Comparison of ENCODE assay signal across 8 cellular contexts in genomic region chr12:63068857-63069442, GRCh38.
DNase-seq lines count a peak whose midpoint lies in the region; ATAC-seq and TF ChIP-seq lines count a peak whose summit lies in the region.

No MANE protein-coding gene starts in this region.

- TF ChIP-seq CTCF in right lobe of liver (IDR thresholded peaks at IDR 0.05) (peak; percentile 39 to 61 (median 58)), lower leg skin (IDR thresholded peaks at IDR 0.05) (no peak)

- H3K36me3 ChIP-seq in right lobe of liver, result no peaks in the 10 kb centered on the region

- WGBS in right lobe of liver (ENCODE audit: insufficient coverage, low coverage, low lambda C conversion rate, missing lambda C conversion rate), result 2% methylated on average over 2 of the region's 2 CpGs
- 1 to 17% methylated on average over 2 of the region's 2 CpGs for WGBS in lower leg skin, 2 donors

- intact Hi-C loops in right lobe of liver (cut with DNase I) (loop anchor here in 1 of 2 donors (10.0 kb wide), 1 partner anchor 254 kb away; no protein-coding TSS in a partner anchor), lower leg skin (cut with DNase I; ENCODE audit: low total_unique reads) (no loop called here)
- intact Hi-C loops in activated T-helper 1 cell treated with anti-CD3 and anti-CD28 coated beads, Interleukin-12 subunit alpha, Interleukin-12 subunit beta, Interleukin-2, Interleukin-4 antibody, amounts not matched to agents 30 ng/mL and 10 ng/mL and 1 ng/mL, durations not matched to agents 14 hours and 24 hours and 36 hours (cut with micrococcal nuclease), result no loop called here

- no peak overlapping the region for H3K4me3 Mint-ChIP-seq in activated naive CD8-positive, alpha-beta T cell treated with anti-CD3 and anti-CD28 coated beads, Interleukin-2, amount 50 U/mL, for 24 hours
- no peak overlapping the region for H3K4me3 Mint-ChIP-seq in activated T-helper 1 cell treated with anti-CD3 and anti-CD28 coated beads, Interleukin-12 subunit alpha, Interleukin-12 subunit beta, Interleukin-2, Interleukin-4 antibody, amounts not matched to agents 30 ng/mL and 10 ng/mL and 1 ng/mL, durations not matched to agents 14 hours and 24 hours and 36 hours

- H3K27ac ChIP-seq in right lobe of liver, result no peak overlapping the region

- H3K27ac Mint-ChIP-seq in activated naive CD8-positive, alpha-beta T cell treated with anti-CD3 and anti-CD28 coated beads, Interleukin-2, amount 50 U/mL, for 24 hours, result no peak overlapping the region
- no peak overlapping the region for H3K27ac Mint-ChIP-seq in activated T-helper 1 cell treated with anti-CD3 and anti-CD28 coated beads, Interleukin-12 subunit alpha, Interleukin-12 subunit beta, Interleukin-2, Interleukin-4 antibody, amounts not matched to agents 30 ng/mL and 10 ng/mL and 1 ng/mL, durations not matched to agents 14 hours and 24 hours and 36 hours

- no peaks in the 10 kb centered on the region for H3K27me3 Mint-ChIP-seq in activated naive CD8-positive, alpha-beta T cell treated with anti-CD3 and anti-CD28 coated beads, Interleukin-2, amount 50 U/mL, for 24 hours
- no peaks in the 10 kb centered on the region for H3K27me3 Mint-ChIP-seq in activated T-helper 1 cell treated with anti-CD3 and anti-CD28 coated beads, Interleukin-12 subunit alpha, Interleukin-12 subunit beta, Interleukin-2, Interleukin-4 antibody, amounts not matched to agents 30 ng/mL and 10 ng/mL and 1 ng/mL, durations not matched to agents 14 hours and 24 hours and 36 hours (ENCODE audit: insufficient read depth)

- TF ChIP-seq POLR2A in right lobe of liver (IDR thresholded peaks at IDR 0.05), result no peak
- TF ChIP-seq POLR2A in lower leg skin (IDR thresholded peaks at IDR 0.05), result no peak

- H3K27me3 ChIP-seq in right lobe of liver, result no peaks in the 10 kb centered on the region

- peak; percentile 47 for DNase-seq in Ammon's horn (ENCODE audit: low spot score)
- DNase-seq in NCI-H2171 treated with DMSO at 0.1 percent for 48 hours (lab: John Stamatoyannopoulos, UW), result peak; percentile 55
- DNase-seq in astrocyte of the hippocampus (ENCODE audit: low read depth, low spot score), result peak; percentile 75
- DNase-seq in right lobe of liver, result no peak
- no peak for DNase-seq in lower leg skin (ENCODE audit: low spot score in 2 of 2)
- no peak for DNase-seq in activated naive CD8-positive, alpha-beta T cell treated with anti-CD3 and anti-CD28 coated beads, Interleukin-2, amount 50 U/mL, for 24 hours
- no peak for DNase-seq in activated T-helper 1 cell treated with anti-CD3 and anti-CD28 coated beads, Interleukin-12 subunit alpha, Interleukin-12 subunit beta, Interleukin-2, Interleukin-4 antibody, amounts not matched to agents 30 ng/mL and 10 ng/mL and 1 ng/mL, durations not matched to agents 14 hours and 24 hours and 36 hours (ENCODE audit: low spot score)

- H3K4me3 ChIP-seq in right lobe of liver (no peak overlapping the region), lower leg skin (ENCODE audit: low read depth, poor library complexity, severe bottlenecking) (no peak overlapping the region)

- no peaks in the 10 kb centered on the region for H3K4me1 ChIP-seq in right lobe of liver

- no peaks in the 10 kb centered on the region for H3K36me3 Mint-ChIP-seq in activated naive CD8-positive, alpha-beta T cell treated with anti-CD3 and anti-CD28 coated beads, Interleukin-2, amount 50 U/mL, for 24 hours (ENCODE audit: low read depth)
- no peaks in the 10 kb centered on the region for H3K36me3 Mint-ChIP-seq in activated T-helper 1 cell treated with anti-CD3 and anti-CD28 coated beads, Interleukin-12 subunit alpha, Interleukin-12 subunit beta, Interleukin-2, Interleukin-4 antibody, amounts not matched to agents 30 ng/mL and 10 ng/mL and 1 ng/mL, durations not matched to agents 14 hours and 24 hours and 36 hours (ENCODE audit: low read depth)

- ATAC-seq in GM19467 (IDR thresholded peaks at IDR 0.05; ENCODE audit: unreplicated experiment) (peak; percentile 57), right lobe of liver (peak; percentile 26 to 64 (median 50))
- ATAC-seq in activated naive CD8-positive, alpha-beta T cell treated with anti-CD3 and anti-CD28 coated beads, Interleukin-2, amount 50 U/mL, for 24 hours, result no peak

- no peaks in the 10 kb centered on the region for H3K9me3 Mint-ChIP-seq in activated naive CD8-positive, alpha-beta T cell treated with anti-CD3 and anti-CD28 coated beads, Interleukin-2, amount 50 U/mL, for 24 hours
- no peaks in the 10 kb centered on the region for H3K9me3 Mint-ChIP-seq in activated T-helper 1 cell treated with anti-CD3 and anti-CD28 coated beads, Interleukin-12 subunit alpha, Interleukin-12 subunit beta, Interleukin-2, Interleukin-4 antibody, amounts not matched to agents 30 ng/mL and 10 ng/mL and 1 ng/mL, durations not matched to agents 14 hours and 24 hours and 36 hours

- H3K9me3 ChIP-seq in right lobe of liver, result no peaks in the 10 kb centered on the region

- H3K4me1 Mint-ChIP-seq in activated naive CD8-positive, alpha-beta T cell treated with anti-CD3 and anti-CD28 coated beads, Interleukin-2, amount 50 U/mL, for 24 hours, result no peaks in the 10 kb centered on the region
- H3K4me1 Mint-ChIP-seq in activated T-helper 1 cell treated with anti-CD3 and anti-CD28 coated beads, Interleukin-12 subunit alpha, Interleukin-12 subunit beta, Interleukin-2, Interleukin-4 antibody, amounts not matched to agents 30 ng/mL and 10 ng/mL and 1 ng/mL, durations not matched to agents 14 hours and 24 hours and 36 hours (ENCODE audit: low read depth), result no peaks in the 10 kb centered on the region

Comparison
In these comparisons a context has a peak if more than half of its experiments do, and no peak if none do; other contexts are left out.
1. DNase-seq: peak in Ammon's horn (single experiment), NCI-H2171 treated with DMSO at 0.1 percent for 48 hours (single experiment) and astrocyte of the hippocampus (single experiment); none in right lobe of liver (0 of 3), lower leg skin (0 of 2), activated naive CD8-positive, alpha-beta T cell treated with anti-CD3 and anti-CD28 coated beads, Interleukin-2, amount 50 U/mL, for 24 hours (single experiment) and activated T-helper 1 cell treated with anti-CD3 and anti-CD28 coated beads, Interleukin-12 subunit alpha, Interleukin-12 subunit beta, Interleukin-2, Interleukin-4 antibody, amounts not matched to agents 30 ng/mL and 10 ng/mL and 1 ng/mL, durations not matched to agents 14 hours and 24 hours and 36 hours (single experiment).
2. CTCF ChIP-seq: peak in right lobe of liver (4 of 4); none in lower leg skin (0 of 3).